In genomic region chr19:34383599-34383998, GRCh38 we compare ENCODE assay signal across 12 cellular contexts.
"Had no signal": no experiment of that assay in that cellular context is flagged by ENCODE, and none has a peak within 500 bp of the region (broad histone marks: within the 10 kb centered on the region; RNA-seq: fewer than 3 reads in every experiment).

No MANE protein-coding gene starts in this region.

- H3K27me3 Mint-ChIP-seq: naive B cell, type B pancreatic cell had no signal

- H3K9me3 Mint-ChIP-seq: naive B cell, type B pancreatic cell had no signal

- DNase-seq: activated CD4-positive, alpha-beta T cell treated with anti-CD3 and anti-CD28 coated beads, Interleukin-2, amount 50 U/mL, for 4 hours; activated CD4-positive, CD25-positive, alpha-beta regulatory T cell; activated CD8-positive, alpha-beta memory T cell treated with anti-CD3 and anti-CD28 coated beads, Interleukin-2, amount 50 U/mL, for 48 hours; activated naive CD4-positive, alpha-beta T cell treated with anti-CD3 and anti-CD28 coated beads, Interleukin-2, amount 50 U/mL, for 16 hours; anterior cingulate cortex; heart left ventricle; naive B cell; psoas muscle; sigmoid colon; stimulated activated CD4-positive, alpha-beta T cell treated with anti-CD3 and anti-CD28 coated beads, Interleukin-12 subunit alpha, Interleukin-12 subunit beta, amount 100 ng/mL, for 4 hours; stimulated activated naive CD4-positive, alpha-beta T cell treated with Interleukin-2 at 50 U/mL for 16 hours had no signal

- H3K4me3 Mint-ChIP-seq: type B pancreatic cell had no signal

- H3K27ac Mint-ChIP-seq: type B pancreatic cell had no signal

- ATAC-seq: psoas muscle had no signal
